In the genomic region with DNA sequence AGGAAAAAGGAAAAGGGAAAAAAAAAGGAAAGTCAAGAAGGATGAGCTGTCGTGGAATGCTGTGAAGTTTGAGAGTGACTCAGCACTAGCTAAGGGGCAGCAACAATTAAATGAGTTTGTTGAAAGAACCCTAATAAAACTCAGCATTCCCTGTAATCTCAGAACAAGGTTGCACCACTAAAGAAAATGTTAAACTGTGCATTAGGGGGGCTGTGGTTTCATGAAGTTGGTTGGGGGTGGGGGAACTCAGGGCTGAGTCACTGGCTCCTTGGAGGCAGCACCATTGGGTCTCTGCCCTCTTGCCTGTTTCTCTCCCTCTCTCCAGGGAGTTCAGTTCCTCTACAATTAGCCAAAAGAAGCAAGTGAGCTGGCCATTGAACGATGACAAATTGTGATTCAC, we compare ENCODE assay signal across 10 cellular contexts.
DNase-seq lines count a peak whose midpoint lies in the region; FAIRE-seq and TF ChIP-seq lines count a peak whose summit lies in the region.
"Had no signal": no experiment of that assay in that cellular context is flagged by ENCODE, and none has a peak within 500 bp of the region (broad histone marks: within the 10 kb centered on the region; RNA-seq: fewer than 3 reads in every experiment).

No MANE protein-coding gene starts in this region.

- H3K4me1 ChIP-seq in HUES6 (ENCODE audit: control insufficient read depth, insufficient read depth, low read length), result peaks cover 11% of the 10 kb centered on the region
- H3K4me1 ChIP-seq: Peyer's patch had no signal

- no peaks in the 10 kb centered on the region for H3K36me3 ChIP-seq in HUES6 (ENCODE audit: control insufficient read depth, insufficient read depth, low read length)
- H3K36me3 ChIP-seq in bronchial epithelial cell (ENCODE audit: control insufficient read depth, insufficient read depth, low read length), result no peaks in the 10 kb centered on the region
- peaks cover 1% of the 10 kb centered on the region for H3K36me3 ChIP-seq in kidney epithelial cell (ENCODE audit: control insufficient read depth, insufficient read depth, low read length)
- H3K36me3 ChIP-seq: Peyer's patch had no signal

- DNase-seq in A172 (ENCODE audit: low spot score) (peak; percentile 94), bronchial epithelial cell (ENCODE audit: low read depth) (peak; percentile 88), kidney epithelial cell (ENCODE audit: low read depth) (peak; percentile 81), T-helper 2 cell (no peak), NCI-H1930 (lab: John Stamatoyannopoulos, UW) (no peak), NCI-H2029 (lab: John Stamatoyannopoulos, UW) (no peak)
- DNase-seq in stimulated activated naive CD4-positive, alpha-beta T cell treated with Interleukin-2 at 50 U/mL for 16 hours (lab: John Stamatoyannopoulos, UW), result no peak
- DNase-seq: MV-4-11, Peyer's patch had no signal

- no peak for TF ChIP-seq CTCF in bronchial epithelial cell (IDR thresholded peaks at IDR 0.05; ENCODE audit: insufficient read depth, low read length, severe bottlenecking)
- no peak for TF ChIP-seq CTCF in kidney epithelial cell (IDR thresholded peaks at IDR 0.05; ENCODE audit: insufficient read depth, low read length, poor library complexity, severe bottlenecking)

- no peaks in the 10 kb centered on the region for H3K9me3 ChIP-seq in HUES6 (ENCODE audit: control insufficient read depth, insufficient read depth, low read depth, low read length)
- H3K9me3 ChIP-seq: Peyer's patch had no signal

- peak overlapping the region; percentile 29; the same call in 1 of the 2 replicates for H3K27ac ChIP-seq in HUES6 (ENCODE audit: low read depth, low read length)

- H3K27me3 ChIP-seq in HUES6 (ENCODE audit: control insufficient read depth, insufficient read depth, low read length) (no peaks in the 10 kb centered on the region), bronchial epithelial cell (ENCODE audit: control insufficient read depth, insufficient read depth, low read length) (no peaks in the 10 kb centered on the region), kidney epithelial cell (ENCODE audit: control insufficient read depth, insufficient read depth, low read length) (no peaks in the 10 kb centered on the region)
- H3K27me3 ChIP-seq: Peyer's patch had no signal

- peak; percentile 60 for FAIRE-seq in bronchial epithelial cell (lab: Jason Lieb, UNC)

- H3K4me3 ChIP-seq in HUES6 (ENCODE audit: low read depth, low read length) (no peak overlapping the region), bronchial epithelial cell (ENCODE audit: low read depth, low read length) (no peak overlapping the region), kidney epithelial cell (ENCODE audit: low read depth, low read length) (peak overlapping the region; percentile 37)
- H3K4me3 ChIP-seq: Peyer's patch had no signal

- no peak overlapping the region for H3K9ac ChIP-seq in HUES6 (ENCODE audit: low read length)

Comparison
In these comparisons a context has a peak if more than half of its experiments do, and no peak if none do; other contexts are left out.
1. DNase-seq: peak in A172 (single experiment), bronchial epithelial cell (single experiment) and kidney epithelial cell (single experiment); none in T-helper 2 cell (0 of 5), stimulated activated naive CD4-positive, alpha-beta T cell treated with Interleukin-2 at 50 U/mL for 16 hours (single experiment), NCI-H1930 (0 of 2) and NCI-H2029 (single experiment).